Comparison of ENCODE assay signal across 8 cellular contexts in genomic region chr20:33812673-33813462, GRCh38. TPM values are rescaled to one million over a fixed set of nuclear protein-coding genes. Genes with fewer than 3 reads are reported as not detected.
A peak's percentile ranks its signal among the peaks of the same experiment; 100 is the strongest.
DNase-seq lines count a peak whose midpoint lies in the region; ATAC-seq, FAIRE-seq and TF ChIP-seq lines count a peak whose summit lies in the region.

No MANE protein-coding gene starts in this region.

- BruUV-seq in K562 (replicated peaks; lab: Mats Ljungman, UMichigan): TSS peak; percentile 47

- TF ChIP-seq CTCF in K562 (IDR thresholded peaks at IDR 0.05 in 2 of 3, conservative IDR thresholded peaks at IDR 0.05 in 1 of 3; ENCODE audit: insufficient read depth in 2 of 3, low read depth in 1 of 3, low read length in 3 of 3) (no peak), liver (IDR thresholded peaks at IDR 0.05; ENCODE audit: low read depth, low read length, missing input control) (no peak), upper lobe of right lung (IDR thresholded peaks at IDR 0.05) (no peak)

- H3K27me3 Mint-ChIP-seq in CD8-positive, alpha-beta memory T cell: peaks cover 0 to 2% of the 10 kb centered on the region in 2 donors

- no peak for DNase-seq in CD8-positive, alpha-beta memory T cell
- DNase-seq in K562 (ENCODE audit: extremely low read depth in 1 of 4, low spot score in 3 of 4): peak; percentile 29 to 62 (median 40)
- no peak for DNase-seq in upper lobe of right lung
- DNase-seq in NK-92 (lab: John Stamatoyannopoulos, UW; ENCODE audit: unreplicated experiment): no peak
- DNase-seq in middle frontal gyrus (ENCODE audit: extremely low spot score, low spot score): no peak

- H3K36me3 ChIP-seq in CD8-positive, alpha-beta memory T cell (ENCODE audit: insufficient read depth, low read length): no peaks in the 10 kb centered on the region
- peaks cover 23% of the 10 kb centered on the region for H3K36me3 ChIP-seq in KOPT-K1 (ENCODE audit: insufficient read depth, low read length)
- peaks cover 10% of the 10 kb centered on the region; the same call in 2 of the 3 replicates for H3K36me3 ChIP-seq in K562 (ENCODE audit: control insufficient read depth, insufficient read depth, low read length)
- H3K36me3 ChIP-seq in liver (ENCODE audit: control insufficient read depth in 4 of 4, insufficient read depth in 3 of 4, low read depth in 1 of 4, low read length in 3 of 4): no peaks in the 10 kb centered on the region
- H3K36me3 ChIP-seq in upper lobe of right lung: peaks cover 11% of the 10 kb centered on the region

- peak overlapping the region; percentile 82 for H3K4me3 ChIP-seq in CD8-positive, alpha-beta memory T cell (ENCODE audit: low read length)
- H3K4me3 ChIP-seq in K562 (peak overlapping the region; percentile 92), liver (ENCODE audit: low read depth in 1 of 3, low read length in 3 of 3) (peak overlapping the region; percentile 53 to 94 (median 84)), upper lobe of right lung (peak overlapping the region; percentile 96)

- peak overlapping the region; percentile 99 for H3K4me2 ChIP-seq in K562 (ENCODE audit: insufficient read depth, low read length)

- H3K4me1 ChIP-seq in CD8-positive, alpha-beta memory T cell (ENCODE audit: insufficient read depth, low read length): peaks cover 36% of the 10 kb centered on the region
- peaks cover 7 to 22% of the 10 kb centered on the region in 2 experiments for H3K4me1 ChIP-seq in K562 (replicated peaks in 1 of 2; ENCODE audit: control insufficient read depth in 2 of 2, insufficient read depth in 2 of 2, low read length in 2 of 2)
- peaks cover 12 to 35% (median 25%) of the 10 kb centered on the region in 4 donors for H3K4me1 ChIP-seq in liver (ENCODE audit: control insufficient read depth in 4 of 4, insufficient read depth in 4 of 4, low read length in 3 of 4)
- H3K4me1 ChIP-seq in upper lobe of right lung: peaks cover 46% of the 10 kb centered on the region

- CTCF ChIA-PET in CD8-positive, alpha-beta memory T cell (lab: Charles Lee): interaction anchor here (1.1 kb wide), 1 partner anchor 69 kb away, joined by 3 read pairs; no protein-coding TSS in a partner anchor
- CTCF ChIA-PET in K562 (lab: Yijun Ruan, JAX; ENCODE audit: low intra/inter-chr PET ratio): no interaction called here

- 9% methylated on average over 12 of the region's 12 CpGs for WGBS in K562 (ENCODE audit: insufficient coverage, low coverage, missing lambda C conversion rate)
- WGBS in liver: 24% methylated on average over 12 of the region's 12 CpGs

- peaks cover 65% of the 10 kb centered on the region for H3K79me2 ChIP-seq in K562 (ENCODE audit: control insufficient read depth, insufficient read depth, low read length)

- TF ChIP-seq EP300 in K562 (IDR thresholded peaks at IDR 0.05; ENCODE audit: low read length): no peak

- peak overlapping the region; percentile 92 to 100 (median 94) for H3K4me3 Mint-ChIP-seq in CD8-positive, alpha-beta memory T cell

- in situ Hi-C loops in K562 (cut with MboI): no loop called here

- TF ChIP-seq POLR2A in K562 (conservative IDR thresholded peaks at IDR 0.05): no peak

- H3K27ac ChIP-seq in CD8-positive, alpha-beta memory T cell (ENCODE audit: low read depth, low read length): peak overlapping the region; percentile 16
- H3K27ac ChIP-seq in KOPT-K1 (ENCODE audit: low read depth, low read length, poor library complexity, severe bottlenecking) (peak overlapping the region; percentile 87), K562 (ENCODE audit: extremely low read depth, low read depth, low read length) (peak overlapping the region; percentile 84), liver (ENCODE audit: low read depth in 1 of 2, low read length in 2 of 2) (peak overlapping the region; percentile 93 to 100), upper lobe of right lung (peak overlapping the region; percentile 95)

- peak overlapping the region; percentile 8 to 94; a peak in 3 of 4 replicates for H3K9ac ChIP-seq in K562 (ENCODE audit: insufficient read depth in 1 of 2, low read depth in 2 of 2, low read length in 2 of 2)
- peak overlapping the region; percentile 95 to 100 for H3K9ac ChIP-seq in liver (ENCODE audit: low read depth in 1 of 2, low read length in 2 of 2)

- H3K9me3 ChIP-seq in CD8-positive, alpha-beta memory T cell (ENCODE audit: low read length): no peaks in the 10 kb centered on the region
- H3K9me3 ChIP-seq in KOPT-K1 (ENCODE audit: insufficient read depth, low read length, poor library complexity, severe bottlenecking) (no peaks in the 10 kb centered on the region), K562 (replicated peaks; ENCODE audit: control insufficient read depth, insufficient read depth, low read depth, low read length) (no peaks in the 10 kb centered on the region), liver (ENCODE audit: control insufficient read depth in 4 of 4, low read length in 3 of 4) (no peaks in the 10 kb centered on the region), upper lobe of right lung (no peaks in the 10 kb centered on the region)

- no peak for TF ChIP-seq RAD21 in K562 (CRISPR knock-in tag; conservative IDR thresholded peaks at IDR 0.05 in 1 of 2, IDR thresholded peaks at IDR 0.05 in 1 of 2)
- no peak for TF ChIP-seq RAD21 in liver (IDR thresholded peaks at IDR 0.05)

- ATAC-seq in K562: 0 out of 3 replicates have a peak, but pooled peaks have one; percentile 13
- no peak for ATAC-seq in upper lobe of right lung
- ATAC-seq in HG03354 (IDR thresholded peaks at IDR 0.05; ENCODE audit: poor library complexity, severe bottlenecking, unreplicated experiment): no peak

- peak; percentile 75 for FAIRE-seq in K562 (lab: Jason Lieb, UNC)

- peaks cover 31% of the 10 kb centered on the region for H4K20me1 ChIP-seq in K562 (replicated peaks; ENCODE audit: control insufficient read depth, insufficient read depth, low read length)

- H3K9me3 Mint-ChIP-seq in CD8-positive, alpha-beta memory T cell: no peaks in the 10 kb centered on the region

- peak overlapping the region; percentile 56 for H2AFZ ChIP-seq in K562 (ENCODE audit: low read depth, low read length)

- peaks cover 53 to 70% (median 63%) of the 10 kb centered on the region in 3 donors for H3K4me1 Mint-ChIP-seq in CD8-positive, alpha-beta memory T cell

- peak overlapping the region; percentile 37 to 100 (median 94) for H3K27ac Mint-ChIP-seq in CD8-positive, alpha-beta memory T cell

- H3K9me1 ChIP-seq in K562 (ENCODE audit: control insufficient read depth, insufficient read depth, low read length): peaks cover 3% of the 10 kb centered on the region

- H3K27me3 ChIP-seq in CD8-positive, alpha-beta memory T cell (ENCODE audit: insufficient read depth, low read length, poor library complexity, severe bottlenecking): no peaks in the 10 kb centered on the region
- H3K27me3 ChIP-seq in K562 (ENCODE audit: control insufficient read depth in 2 of 2, insufficient read depth in 2 of 2, low read length in 2 of 2) (no peaks in the 10 kb centered on the region), liver (ENCODE audit: control insufficient read depth in 4 of 4, insufficient read depth in 4 of 4, low read length in 3 of 4) (no peaks in the 10 kb centered on the region), upper lobe of right lung (no peaks in the 10 kb centered on the region)

- POLR2A ChIA-PET in CD8-positive, alpha-beta memory T cell (lab: Charles Lee): interaction anchor here (1.6 kb wide), 1 partner anchor 299 kb away, joined by 7 read pairs; the partner anchor contains the start of gene EIF2S2
- POLR2A ChIA-PET in K562 (lab: Yijun Ruan, JAX): interaction anchor here (1.1 to 3.3 kb wide), 4 partner anchors 12 to 128 kb away, joined by 3 to 14 read pairs (median 6); no protein-coding TSS in a partner anchor

- intact Hi-C loops in K562 (cut with micrococcal nuclease): loop anchor here (5.0 kb wide), 2 partner anchors 81 to 126 kb away; partner anchors contain the start of genes E2F1 and ZNF341
- intact Hi-C loops in upper lobe of right lung (cut with DNase I): no loop called here

- H3K36me3 Mint-ChIP-seq in CD8-positive, alpha-beta memory T cell: peaks cover 0 to 37% (median 5%) of the 10 kb centered on the region in 3 donors

TF ChIP-seq in K562, 482 proteins besides CTCF, POLR2A, EP300 and RAD21 (continues in another document):
- TF ChIP-seq MAZ (CRISPR knock-in tag; conservative IDR thresholded peaks at IDR 0.05 in 1 of 2, IDR thresholded peaks at IDR 0.05 in 1 of 2) (0 out of 4 replicates have a peak, but pooled peaks of 1 of the 2 experiments have one; percentile 24), CHD1 (IDR thresholded peaks at IDR 0.05; ENCODE audit: low read length) (no peak), ZNF589 (CRISPR knock-in tag; IDR thresholded peaks at IDR 0.05; ENCODE audit: low read depth) (no peak), PURB (CRISPR knock-in tag; IDR thresholded peaks at IDR 0.05; ENCODE audit: low read depth) (no peak)

TF ChIP-seq in liver, 16 proteins besides CTCF, POLR2A, EP300 and RAD21 (continues in another document):
- no peak for TF ChIP-seq TAF1 (conservative IDR thresholded peaks at IDR 0.05)
- no peak for TF ChIP-seq EGR1 (IDR thresholded peaks at IDR 0.05; ENCODE audit: low read depth in 2 of 2)
- TF ChIP-seq GABPA (IDR thresholded peaks at IDR 0.05 in 1 of 2, conservative IDR thresholded peaks at IDR 0.05 in 1 of 2): no peak
- no peak for TF ChIP-seq RXRA (IDR thresholded peaks at IDR 0.05)

RNA-seq across cellular contexts. Expression of gene CHMP4B, which starts 1.7 kb away (rescaled TPM):
- 10 to 100 TPM; 78.3 to 79.9 TPM for total RNA-seq in CD8-positive, alpha-beta memory T cell
- polyA plus RNA-seq in CD8-positive, alpha-beta memory T cell: 5.7 TPM
- 6.2 and 7.5 TPM in 2 replicates for total RNA-seq in K562 (2011; cell fraction: chromatin; rRNA removed; ENCODE audit: low replicate concordance)
- 5.7 TPM in 2 replicates for total RNA-seq in K562 (2011; cell fraction: nucleolus; rRNA removed)
- 7.3 and 9.1 TPM in 2 replicates for total RNA-seq in K562 (2011; cell fraction: nucleoplasm; rRNA removed)
- 35.4 and 39.2 TPM in 2 replicates for total RNA-seq in K562 (2014; rRNA removed)
- total RNA-seq in K562 (2014; rRNA removed; fragmentation: Illumina TruSeq; extraction: Trizol): 18.6 and 18.8 TPM in 2 replicates
- total RNA-seq in K562 (2015; rRNA removed; fragmentation: Illumina TruSeq; extraction: Trizol): 30.4 and 30.8 TPM in 2 replicates
- 43.9 and 45.1 TPM in 2 replicates for total RNA-seq in K562 (2021)
- polyA plus RNA-seq in K562 (2011; rRNA removed): 25.2 and 31.8 TPM in 2 replicates
- polyA plus RNA-seq in K562 (2011; cell fraction: cytosol; rRNA removed): 21.4 and 26.5 TPM in 2 replicates
- polyA plus RNA-seq in K562 (2011; cell fraction: nucleus; rRNA removed): 8.8 and 10.6 TPM in 2 replicates
- 58.9 and 64.6 TPM in 2 replicates for polyA plus RNA-seq in K562 (2012)
- 55.9 and 61.8 TPM in 2 replicates for polyA plus RNA-seq in K562 (2014; fragmentation: Illumina TruSeq; extraction: Trizol)
- polyA plus RNA-seq in K562 (2014; fragmentation: Nextera tagmentation; extraction: Ambion mirVana): 1 to 10 TPM; 1.8 to 2.5 TPM
- 51.9 and 64.7 TPM in 2 replicates for polyA plus RNA-seq in K562 (2014; rRNA removed)
- polyA minus RNA-seq in K562 (2011; rRNA and poly(A)+ RNA removed): 10.0 and 11.8 TPM in 2 replicates
- 13.6 and 16.1 TPM in 2 replicates for polyA minus RNA-seq in K562 (2011; cell fraction: cytosol; rRNA and poly(A)+ RNA removed)
- polyA minus RNA-seq in K562 (2011; cell fraction: nucleus; rRNA and poly(A)+ RNA removed): 2.7 and 4.3 TPM in 2 replicates
- 10 to 100 TPM; 16.4 to 18.0 TPM for total RNA-seq in liver
- 10 to 100 TPM in 1 of 2 donors, 1 to 10 TPM in 1; 2.7 to 37.2 TPM for polyA plus RNA-seq in liver
- total RNA-seq in upper lobe of right lung: 86.6 TPM

Comparison
In these comparisons a context has a peak if more than half of its experiments do, and no peak if none do; other contexts are left out.
1. DNase-seq: peak in K562 (4 of 4); none in CD8-positive, alpha-beta memory T cell (0 of 5), upper lobe of right lung (single experiment), NK-92 (single experiment) and middle frontal gyrus (single experiment).
2. H3K27ac ChIP-seq: peak in every context shown above with its lines; median percentile 96 in liver; 95 in upper lobe of right lung; 87 in KOPT-K1; 84 in K562; 16 in CD8-positive, alpha-beta memory T cell.
3. Peak in every context shown above with its lines, with median percentiles within 50 percentile points of each other: H3K4me3 ChIP-seq.